In the genomic region with DNA sequence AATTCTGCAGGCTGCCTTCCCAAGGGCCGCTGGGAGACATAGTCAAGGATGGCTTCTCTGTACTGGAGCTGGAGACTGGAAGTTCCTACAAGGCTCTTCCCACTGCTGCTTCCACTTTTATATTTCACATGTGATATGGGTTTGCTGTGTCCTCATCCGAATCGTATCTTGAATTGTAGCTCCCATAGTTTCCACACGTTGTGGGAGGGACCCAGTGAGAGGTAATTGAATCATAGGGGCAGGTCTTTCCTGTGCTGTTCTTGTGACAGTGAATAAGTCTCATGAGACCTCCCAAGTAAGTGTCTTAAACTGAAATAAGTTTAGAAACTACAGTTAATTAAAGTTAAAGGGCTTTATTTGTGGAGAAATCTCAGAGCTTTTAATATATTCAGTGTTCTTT, we compare ENCODE assay signal across 19 cellular contexts. TPM values are rescaled to one million over a fixed set of nuclear protein-coding genes. Genes with fewer than 3 reads are reported as not detected.
"Had no signal": no experiment of that assay in that cellular context is flagged by ENCODE, and none has a peak within 500 bp of the region (broad histone marks: within the 10 kb centered on the region; RNA-seq: fewer than 3 reads in every experiment).

No MANE protein-coding gene starts in this region.

- DNase-seq: activated B cell treated with CpG ODN at 0.5 μM for 24 hours; activated CD4-positive, alpha-beta memory T cell treated with anti-CD3 and anti-CD28 coated beads for 36 hours; activated CD4-positive, alpha-beta T cell treated with anti-CD3 and anti-CD28 coated beads for 4 hours; activated T-cell treated with anti-CD3 and anti-CD28 coated beads for 4 hours; effector memory CD8-positive, alpha-beta T cell; left lung; mammary epithelial cell; nephron progenitor cell; nucleus accumbens; posterior cingulate gyrus; stimulated activated naive CD8-positive, alpha-beta T cell treated with anti-CD3 and anti-CD28 coated beads, Interleukin-15, Interleukin-2, amounts not matched to agents 100 U/mL and 50 U/mL, for 24 hours; substantia nigra; tibial artery had no signal

- FAIRE-seq: frontal cortex, keratinocyte, urothelium cell line had no signal

- H3K36me3 Mint-ChIP-seq: activated CD4-positive, alpha-beta memory T cell treated with anti-CD3 and anti-CD28 coated beads for 36 hours had no signal

- H3K27me3 Mint-ChIP-seq: activated B cell treated with CpG ODN at 0.5 μM for 24 hours had no signal

- H3K27ac Mint-ChIP-seq: activated B cell treated with CpG ODN at 0.5 μM for 24 hours; activated CD4-positive, alpha-beta memory T cell treated with anti-CD3 and anti-CD28 coated beads for 36 hours; activated naive CD8-positive, alpha-beta T cell; activated T-helper 1 cell treated with anti-CD3 and anti-CD28 coated beads, Interleukin-12 subunit alpha, Interleukin-12 subunit beta, Interleukin-2, Interleukin-4 antibody, amounts not matched to agents 30 ng/mL and 10 ng/mL and 1 ng/mL, durations not matched to agents 14 hours and 24 hours and 36 hours; effector memory CD8-positive, alpha-beta T cell; nephron progenitor cell had no signal

- H3K4me3 Mint-ChIP-seq: activated B cell treated with CpG ODN at 0.5 μM for 24 hours; activated CD4-positive, alpha-beta memory T cell treated with anti-CD3 and anti-CD28 coated beads for 36 hours; activated naive CD8-positive, alpha-beta T cell; activated T-helper 1 cell treated with anti-CD3 and anti-CD28 coated beads, Interleukin-12 subunit alpha, Interleukin-12 subunit beta, Interleukin-2, Interleukin-4 antibody, amounts not matched to agents 30 ng/mL and 10 ng/mL and 1 ng/mL, durations not matched to agents 14 hours and 24 hours and 36 hours; effector memory CD8-positive, alpha-beta T cell; nephron progenitor cell had no signal

- H3K4me1 Mint-ChIP-seq: activated B cell treated with CpG ODN at 0.5 μM for 24 hours, nephron progenitor cell had no signal

- H3K4me3 ChIP-seq: left lung, tibial artery had no signal

RNA-seq across cellular contexts. Expression of gene BICC1, which starts 47.0 kb away (rescaled TPM):
- total RNA-seq: activated B cell treated with CpG ODN at 0.5 μM for 24 hours; activated CD4-positive, alpha-beta memory T cell treated with anti-CD3 and anti-CD28 coated beads for 36 hours; dermis microvascular lymphatic vessel endothelial cell had no signal
